10 cellular contexts compared by ENCODE assay signal in the genomic region with DNA sequence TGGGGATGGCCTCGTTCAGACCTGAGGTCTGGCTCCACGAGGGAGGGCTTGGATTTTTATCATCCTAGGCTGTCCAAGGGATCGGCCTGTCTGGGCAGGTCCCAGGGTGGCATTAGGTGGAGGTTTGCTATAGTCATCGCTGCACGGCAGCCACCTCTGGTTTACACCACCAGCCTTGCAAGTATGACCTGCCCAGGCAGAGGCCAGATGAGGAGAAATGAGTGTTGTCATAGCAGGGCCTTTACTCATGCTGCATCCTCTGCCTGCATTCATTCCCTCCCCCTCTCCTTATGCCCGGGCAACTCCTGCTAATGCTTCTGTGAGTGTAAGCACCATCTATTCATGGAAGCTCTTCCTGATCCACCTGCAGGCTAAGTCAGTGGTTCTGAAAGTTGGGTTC. TPM values are rescaled to one million over a fixed set of nuclear protein-coding genes. Genes with fewer than 3 reads are reported as not detected.
A peak's percentile ranks its signal among the peaks of the same experiment; 100 is the strongest.
DNase-seq lines count a peak whose midpoint lies in the region; ATAC-seq, FAIRE-seq and TF ChIP-seq lines count a peak whose summit lies in the region.
"Had no signal": no experiment of that assay in that cellular context is flagged by ENCODE, and none has a peak within 500 bp of the region (broad histone marks: within the 10 kb centered on the region; RNA-seq: fewer than 3 reads in every experiment).

No MANE protein-coding gene starts in this region.

- H3K27me3 ChIP-seq in tibial artery, result no peaks in the 10 kb centered on the region
- H3K27me3 ChIP-seq in pancreas, result no peaks in the 10 kb centered on the region

- peak; percentile 77 for FAIRE-seq in HTR-8/SVneo (lab: Jason Lieb, UNC)
- no peak for FAIRE-seq in pancreas (lab: Jason Lieb, UNC)

- WGBS in pancreas, 2 donors, result 76 to 77% methylated on average over 6 of the region's 6 CpGs

- no peaks in the 10 kb centered on the region for H3K27me3 Mint-ChIP-seq in MCF 10A (ENCODE audit: insufficient read depth, unreplicated experiment)

- peaks cover 80% of the 10 kb centered on the region for H3K4me1 Mint-ChIP-seq in MCF 10A (ENCODE audit: insufficient read depth, unreplicated experiment)

- no peaks in the 10 kb centered on the region for H3K36me3 ChIP-seq in tibial artery
- H3K36me3 ChIP-seq in pancreas, result no peaks in the 10 kb centered on the region

- H3K4me3 ChIP-seq in tibial artery, result no peak overlapping the region
- no peak overlapping the region for H3K4me3 ChIP-seq in pancreas

- peak overlapping the region; percentile 92 to 96 for H3K27ac ChIP-seq in tibial artery
- no peak overlapping the region for H3K27ac ChIP-seq in pancreas

- DNase-seq in HTR-8/SVneo (ENCODE audit: insufficient read length, low spot score) (peak; percentile 76), MCF 10A (ENCODE audit: unreplicated experiment) (peak; percentile 97), kidney glomerular epithelial cell (lab: John Stamatoyannopoulos, UW) (peak; percentile 83), tibial artery (no peak), mesenteric fat pad (ENCODE audit: low spot score) (no peak), DMS114 treated with DMSO at 0.1 percent for 48 hours (lab: John Stamatoyannopoulos, UW; ENCODE audit: unreplicated experiment) (no peak), ecto neural progenitor cell (ENCODE audit: low spot score) (no peak), pancreas (no peak)
- DNase-seq: activated CD8-positive, alpha-beta memory T cell treated with anti-CD3 and anti-CD28 coated beads, Interleukin-2, amount 10 ng/mL, durations not matched to agents 7 days and 5 days; MV-4-11 had no signal

- ATAC-seq in pancreas, result no peak
- ATAC-seq: activated CD8-positive, alpha-beta memory T cell treated with anti-CD3 and anti-CD28 coated beads, Interleukin-2, amount 10 ng/mL, durations not matched to agents 7 days and 5 days had no signal

- peaks cover 18 to 90% (median 78%) of the 10 kb centered on the region in 4 donors for H3K4me1 ChIP-seq in tibial artery
- H3K4me1 ChIP-seq in pancreas, result peaks cover 16 to 48% (median 25%) of the 10 kb centered on the region in 3 donors

- H3K36me3 Mint-ChIP-seq in MCF 10A (ENCODE audit: insufficient read depth, unreplicated experiment), result peaks cover 30% of the 10 kb centered on the region
- H3K36me3 Mint-ChIP-seq: activated CD8-positive, alpha-beta memory T cell treated with anti-CD3 and anti-CD28 coated beads, Interleukin-2, amount 10 ng/mL, durations not matched to agents 7 days and 5 days had no signal

- no peak for TF ChIP-seq CTCF in MCF 10A (IDR thresholded peaks at IDR 0.05; ENCODE audit: unreplicated experiment)
- TF ChIP-seq CTCF in tibial artery (IDR thresholded peaks at IDR 0.05), result no peak
- no peak for TF ChIP-seq CTCF in pancreas (IDR thresholded peaks at IDR 0.05)

- intact Hi-C loops in MCF 10A (cut with micrococcal nuclease) (loop anchor here (1.0 kb wide), 1 partner anchor 25 kb away; no protein-coding TSS in a partner anchor), tibial artery (cut with DNase I; ENCODE audit: low total_unique reads) (no loop called here), pancreas (cut with DNase I) (no loop called here)

- H3K4me3 Mint-ChIP-seq in MCF 10A (ENCODE audit: unreplicated experiment), result peak overlapping the region; percentile 5
- H3K4me3 Mint-ChIP-seq: activated CD8-positive, alpha-beta memory T cell treated with anti-CD3 and anti-CD28 coated beads, Interleukin-2, amount 10 ng/mL, durations not matched to agents 7 days and 5 days had no signal

- peak overlapping the region; percentile 44 for H3K27ac Mint-ChIP-seq in MCF 10A (ENCODE audit: low read depth, unreplicated experiment)
- H3K27ac Mint-ChIP-seq: activated CD8-positive, alpha-beta memory T cell treated with anti-CD3 and anti-CD28 coated beads, Interleukin-2, amount 10 ng/mL, durations not matched to agents 7 days and 5 days had no signal

- H3K9me3 ChIP-seq in tibial artery, result no peaks in the 10 kb centered on the region
- H3K9me3 ChIP-seq in pancreas, result no peaks in the 10 kb centered on the region

- BruUV-seq in MCF 10A (replicated peaks; lab: Mats Ljungman, UMichigan), result no TSS peak

- POLR2A ChIA-PET in MCF 10A (lab: Yijun Ruan, JAX), result interaction anchor here (0.5 to 3.5 kb wide), 16 partner anchors 9 to 295 kb away, joined by 3 to 26 read pairs (median 4); partner anchors contain the start of genes RBM22 and RPS14

- CTCF ChIA-PET in MCF 10A (lab: Yijun Ruan, JAX), result interaction anchor here (0.6 to 9.6 kb wide), 14 partner anchors 10 to 161 kb away, joined by 3 to 134 read pairs (median 5); partner anchors contain the start of gene RPS14

- no peaks in the 10 kb centered on the region for H3K9me3 Mint-ChIP-seq in MCF 10A (ENCODE audit: unreplicated experiment)

RNA-seq across cellular contexts. Expression of gene NDST1, which starts 15.3 kb away (rescaled TPM):
- total RNA-seq in MCF 10A (2022), result 68.9 and 79.3 TPM in 2 replicates
- total RNA-seq in mesenteric fat pad, result 110 TPM
- 10 to 100 TPM; 35.5 to 57.2 (median 41.0) TPM for total RNA-seq in pancreas
- 10 to 100 TPM in 1 of 2 donors, 1 to 10 TPM in 1; 9.9 to 20.2 TPM for polyA plus RNA-seq in pancreas

RNA-seq across cellular contexts. Expression of gene RPS14, which starts 43.1 kb away (rescaled TPM):
- 5,481 and 5,921 TPM in 2 replicates for total RNA-seq in MCF 10A (2022)
- 1,447 TPM for total RNA-seq in mesenteric fat pad
- total RNA-seq in pancreas, result 1,000 to 10,000 TPM; 1,164 to 1,840 (median 1,380) TPM
- polyA plus RNA-seq in pancreas, result 1,000 to 10,000 TPM; 2,004 to 2,138 TPM

Comparison
In these comparisons a context has a peak if more than half of its experiments do, and no peak if none do; other contexts are left out.
1. DNase-seq: peak in HTR-8/SVneo (single experiment), MCF 10A (single experiment) and kidney glomerular epithelial cell (single experiment); none in tibial artery (0 of 2), mesenteric fat pad (single experiment), DMS114 treated with DMSO at 0.1 percent for 48 hours (single experiment), ecto neural progenitor cell (single experiment) and pancreas (0 of 6).
2. H3K27ac ChIP-seq: peak in tibial artery (2 of 2); none in pancreas (0 of 4).